ENCODE assay signal across 1 cellular context in genomic region chr2:128286905-128287779, GRCh38.
TF ChIP-seq lines count a peak whose summit lies in the region.

No MANE protein-coding gene starts in this region.

TF ChIP-seq in H1, 55 proteins besides CTCF, POLR2A, EP300 and RAD21 (continued from another document):
- TF ChIP-seq CHD7 (IDR thresholded peaks at IDR 0.05; ENCODE audit: insufficient replicate concordance, low read length) (no peak), POLR2AphosphoS5 (IDR thresholded peaks at IDR 0.05; ENCODE audit: low read depth, low read length) (no peak), RFX5 (IDR thresholded peaks at IDR 0.05; ENCODE audit: borderline replicate concordance, low read depth, low read length) (no peak), KDM1A (IDR thresholded peaks at IDR 0.05; ENCODE audit: borderline replicate concordance, low read length) (no peak), RXRA (IDR thresholded peaks at IDR 0.05; ENCODE audit: insufficient read depth, low read depth, low read length) (no peak), JUND (IDR thresholded peaks at IDR 0.05; ENCODE audit: low read length) (no peak), JUN (IDR thresholded peaks at IDR 0.05; ENCODE audit: low read depth, low read length) (no peak), SIX5 (IDR thresholded peaks at IDR 0.05; ENCODE audit: low read depth, low read length) (no peak), CHD2 (IDR thresholded peaks at IDR 0.05; ENCODE audit: low read length) (no peak), SP1 (IDR thresholded peaks at IDR 0.05; ENCODE audit: low read depth, low read length) (no peak)
- TF ChIP-seq, protein P1, sequence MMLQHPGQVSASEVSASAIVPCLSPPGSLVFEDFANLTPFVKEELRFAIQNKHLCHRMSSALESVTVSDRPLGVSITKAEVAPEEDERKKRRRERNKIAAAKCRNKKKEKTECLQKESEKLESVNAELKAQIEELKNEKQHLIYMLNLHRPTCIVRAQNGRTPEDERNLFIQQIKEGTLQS (IDR thresholded peaks at IDR 0.05; ENCODE audit: insufficient read depth, low read depth, low read length) = no peak
- TF ChIP-seq, protein P2, sequence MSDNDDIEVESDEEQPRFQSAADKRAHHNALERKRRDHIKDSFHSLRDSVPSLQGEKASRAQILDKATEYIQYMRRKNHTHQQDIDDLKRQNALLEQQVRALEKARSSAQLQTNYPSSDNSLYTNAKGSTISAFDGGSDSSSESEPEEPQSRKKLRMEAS (IDR thresholded peaks at IDR 0.05) = no peak
